ENCODE assay signal across 22 cellular contexts in the genomic region with DNA sequence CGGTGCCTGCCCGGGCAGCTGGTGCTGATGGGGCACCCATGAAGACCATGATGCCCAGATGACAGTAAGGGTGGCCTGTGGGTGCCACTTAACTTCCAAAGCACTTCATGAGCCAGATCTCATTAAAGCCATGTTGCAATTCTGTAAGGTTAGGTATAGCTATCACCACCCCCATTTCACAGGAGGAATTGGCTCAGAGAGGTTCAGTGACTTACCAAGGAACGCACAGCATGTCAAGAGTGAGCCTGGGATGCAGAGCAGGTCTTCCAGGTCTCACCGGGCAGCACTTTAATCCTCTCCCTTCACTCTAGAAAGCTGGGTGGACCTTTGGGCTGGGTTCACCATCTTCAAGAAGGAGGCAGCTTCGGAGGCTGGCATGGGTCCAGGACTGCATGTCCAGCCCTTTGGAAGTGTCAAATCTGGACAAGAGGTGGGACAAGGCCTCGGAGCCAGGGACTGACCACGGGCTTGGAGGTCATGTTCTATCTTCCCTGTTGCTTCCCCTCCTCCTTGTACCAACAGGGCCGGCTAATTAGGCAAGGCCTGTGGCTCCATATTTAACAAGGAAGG.
DNase-seq lines count a peak whose midpoint lies in the region; FAIRE-seq and TF ChIP-seq lines count a peak whose summit lies in the region.
"Had no signal": no experiment of that assay in that cellular context is flagged by ENCODE, and none has a peak within 500 bp of the region (broad histone marks: within the 10 kb centered on the region; RNA-seq: fewer than 3 reads in every experiment).

No MANE protein-coding gene starts in this region.

- H3K4me3 ChIP-seq in HEK293 (ENCODE audit: low read depth, low read length) (no peak overlapping the region), bronchial epithelial cell (ENCODE audit: low read depth, low read length) (no peak overlapping the region), spleen (no peak overlapping the region), sigmoid colon (no peak overlapping the region)
- H3K4me3 ChIP-seq: GM23248 had no signal

- peaks cover 26% of the 10 kb centered on the region for H3K4me1 Mint-ChIP-seq in neural crest cell
- H3K4me1 Mint-ChIP-seq: CD4-positive, CD25-positive, alpha-beta regulatory T cell; CD8-positive, alpha-beta memory T cell had no signal

- DNase-seq in bronchial epithelial cell (ENCODE audit: low read depth): no peak
- DNase-seq in neural crest cell (ENCODE audit: low read depth, low spot score): no peak
- DNase-seq in spleen: peak; percentile 38
- no peak for DNase-seq in GF-D8 (lab: John Stamatoyannopoulos, UW)
- no peak for DNase-seq in activated CD4-positive, alpha-beta T cell treated with anti-CD3 and anti-CD28 coated beads, Interleukin-2, amount 50 U/mL, for 48 hours
- DNase-seq in sigmoid colon: no peak
- DNase-seq: ACHN; BE2C; C1 segment of cervical spinal cord; CD4-positive, CD25-positive, alpha-beta regulatory T cell; CD8-positive, alpha-beta memory T cell; COR-L47; DMS 273 treated with DMSO at 0.1 percent for 48 hours; DMS53; DND-41; EL; GM23248; H9 had no signal

- FAIRE-seq in bronchial epithelial cell (lab: Jason Lieb, UNC): peak; percentile 32
- FAIRE-seq: A204.1, GM12891, GM19239 had no signal

- POLR2A ChIA-PET in HEK293 (lab: Yijun Ruan, JAX): interaction anchor here (0.6 kb wide), 1 partner anchor 26 kb away, joined by 3 read pairs; no protein-coding TSS in a partner anchor

- H3K27ac ChIP-seq in HEK293 (ENCODE audit: extremely low read depth, low read depth, low read length) (no peak overlapping the region), spleen (no peak overlapping the region), sigmoid colon (no peak overlapping the region)
- H3K27ac ChIP-seq: GM23248 had no signal

- no peak for TF ChIP-seq CTCF in HEK293 (tag by site-specific recombination; IDR thresholded peaks at IDR 0.05)
- no peak for TF ChIP-seq CTCF in bronchial epithelial cell (IDR thresholded peaks at IDR 0.05; ENCODE audit: insufficient read depth, low read length, severe bottlenecking)
- TF ChIP-seq CTCF in neural crest cell (conservative IDR thresholded peaks at IDR 0.05): no peak
- no peak for TF ChIP-seq CTCF in spleen (IDR thresholded peaks at IDR 0.05 in 8 of 11, conservative IDR thresholded peaks at IDR 0.05 in 3 of 11)
- TF ChIP-seq CTCF in sigmoid colon (IDR thresholded peaks at IDR 0.05): no peak

- no peaks in the 10 kb centered on the region for H3K27me3 Mint-ChIP-seq in neural crest cell (ENCODE audit: low read depth)
- H3K27me3 Mint-ChIP-seq: CD4-positive, CD25-positive, alpha-beta regulatory T cell had no signal

- no peaks in the 10 kb centered on the region for H3K27me3 ChIP-seq in bronchial epithelial cell (ENCODE audit: control insufficient read depth, insufficient read depth, low read length)
- no peaks in the 10 kb centered on the region for H3K27me3 ChIP-seq in spleen (replicated peaks in 1 of 7)
- H3K27me3 ChIP-seq in sigmoid colon: no peaks in the 10 kb centered on the region
- H3K27me3 ChIP-seq: BE2C had no signal

- no peak for TF ChIP-seq POLR2A in spleen (IDR thresholded peaks at IDR 0.05)
- TF ChIP-seq POLR2A in sigmoid colon (IDR thresholded peaks at IDR 0.05): no peak

- CTCF ChIA-PET in HEK293 (lab: Yijun Ruan, JAX): interaction anchor here (0.8 kb wide), 1 partner anchor 274 kb away, joined by 3 read pairs; no protein-coding TSS in a partner anchor

- H3K4me1 ChIP-seq in HEK293 (ENCODE audit: control insufficient read depth, insufficient read depth, low read length) (no peaks in the 10 kb centered on the region), spleen (no peaks in the 10 kb centered on the region), sigmoid colon (no peaks in the 10 kb centered on the region)

- H3K9me3 Mint-ChIP-seq in neural crest cell: no peaks in the 10 kb centered on the region
- H3K9me3 Mint-ChIP-seq: CD8-positive, alpha-beta memory T cell; H9 had no signal

- 77 to 88% (median 85%) methylated on average over 6 to 8 of the region's 8 CpGs for WGBS in spleen, 5 donors
- 88 to 90% methylated on average over 8 of the region's 8 CpGs for WGBS in sigmoid colon, 2 donors

- no peak overlapping the region for H3K4me3 Mint-ChIP-seq in neural crest cell
- H3K4me3 Mint-ChIP-seq: CD4-positive, CD25-positive, alpha-beta regulatory T cell; CD8-positive, alpha-beta memory T cell; H9 had no signal

- H3K36me3 Mint-ChIP-seq in neural crest cell (ENCODE audit: low read depth): no peaks in the 10 kb centered on the region
- H3K36me3 Mint-ChIP-seq: CD4-positive, CD25-positive, alpha-beta regulatory T cell; CD8-positive, alpha-beta memory T cell had no signal

- TF ChIP-seq EP300 in sigmoid colon (IDR thresholded peaks at IDR 0.05): no peak

- H3K9me3 ChIP-seq in HEK293 (ENCODE audit: control insufficient read depth, insufficient read depth, low read depth, low read length) (no peaks in the 10 kb centered on the region), spleen (no peaks in the 10 kb centered on the region), sigmoid colon (no peaks in the 10 kb centered on the region)
- H3K9me3 ChIP-seq: BE2C had no signal

- intact Hi-C loops in spleen (cut with DNase I; ENCODE audit: low total_unique reads): no loop called here
- intact Hi-C loops in sigmoid colon (cut with DNase I): no loop called here

- peak overlapping the region; percentile 5 for H3K27ac Mint-ChIP-seq in neural crest cell (ENCODE audit: unreplicated experiment)
- H3K27ac Mint-ChIP-seq: CD4-positive, CD25-positive, alpha-beta regulatory T cell; CD8-positive, alpha-beta memory T cell had no signal

- H3K36me3 ChIP-seq in HEK293 (ENCODE audit: control insufficient read depth in 2 of 2, insufficient read depth in 1 of 2, low read length in 2 of 2) (no peaks in the 10 kb centered on the region), bronchial epithelial cell (ENCODE audit: control insufficient read depth, insufficient read depth, low read length) (no peaks in the 10 kb centered on the region), spleen (no peaks in the 10 kb centered on the region), sigmoid colon (no peaks in the 10 kb centered on the region)
- H3K36me3 ChIP-seq: BE2C had no signal

TF ChIP-seq in HEK293, 187 proteins besides CTCF, POLR2A, EP300 and RAD21:
- TF ChIP-seq, protein P1, sequence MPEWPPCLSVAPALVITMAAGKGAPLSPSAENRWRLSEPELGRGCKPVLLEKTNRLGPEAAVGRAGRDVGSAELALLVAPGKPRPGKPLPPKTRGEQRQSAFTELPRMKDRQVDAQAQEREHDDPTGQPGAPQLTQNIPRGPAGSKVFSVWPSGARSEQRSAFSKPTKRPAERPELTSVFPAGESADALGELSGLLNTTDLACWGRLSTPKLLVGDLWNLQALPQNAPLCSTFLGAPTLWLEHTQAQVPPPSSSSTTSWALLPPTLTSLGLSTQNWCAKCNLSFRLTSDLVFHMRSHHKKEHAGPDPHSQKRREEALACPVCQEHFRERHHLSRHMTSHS (tag by site-specific recombination; IDR thresholded peaks at IDR 0.05): no peak
- TF ChIP-seq ZNF768 (tag by site-specific recombination; IDR thresholded peaks at IDR 0.05): peak; percentile 92; the same call in 1 of the 2 replicates
- TF ChIP-seq, protein P2, sequence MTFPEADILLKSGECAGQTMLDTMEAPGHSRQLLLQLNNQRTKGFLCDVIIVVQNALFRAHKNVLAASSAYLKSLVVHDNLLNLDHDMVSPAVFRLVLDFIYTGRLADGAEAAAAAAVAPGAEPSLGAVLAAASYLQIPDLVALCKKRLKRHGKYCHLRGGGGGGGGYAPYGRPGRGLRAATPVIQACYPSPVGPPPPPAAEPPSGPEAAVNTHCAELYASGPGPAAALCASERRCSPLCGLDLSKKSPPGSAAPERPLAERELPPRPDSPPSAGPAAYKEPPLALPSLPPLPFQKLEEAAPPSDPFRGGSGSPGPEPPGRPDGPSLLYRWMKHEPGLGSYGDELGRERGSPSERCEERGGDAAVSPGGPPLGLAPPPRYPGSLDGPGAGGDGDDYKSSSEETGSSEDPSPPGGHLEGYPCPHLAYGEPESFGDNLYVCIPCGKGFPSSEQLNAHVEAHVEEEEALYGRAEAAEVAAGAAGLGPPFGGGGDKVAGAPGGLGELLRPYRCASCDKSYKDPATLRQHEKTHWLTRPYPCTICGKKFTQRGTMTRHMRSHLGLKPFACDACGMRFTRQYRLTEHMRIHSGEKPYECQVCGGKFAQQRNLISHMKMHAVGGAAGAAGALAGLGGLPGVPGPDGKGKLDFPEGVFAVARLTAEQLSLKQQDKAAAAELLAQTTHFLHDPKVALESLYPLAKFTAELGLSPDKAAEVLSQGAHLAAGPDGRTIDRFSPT (tag by site-specific recombination; IDR thresholded peaks at IDR 0.05): 0 out of 2 replicates have a peak, but pooled peaks have one; percentile 37
- no peak for TF ChIP-seq ZFP41 (tag by site-specific recombination; IDR thresholded peaks at IDR 0.05; ENCODE audit: borderline replicate concordance)
